Comparison of ENCODE assay signal across 1 cellular context in the genomic region with DNA sequence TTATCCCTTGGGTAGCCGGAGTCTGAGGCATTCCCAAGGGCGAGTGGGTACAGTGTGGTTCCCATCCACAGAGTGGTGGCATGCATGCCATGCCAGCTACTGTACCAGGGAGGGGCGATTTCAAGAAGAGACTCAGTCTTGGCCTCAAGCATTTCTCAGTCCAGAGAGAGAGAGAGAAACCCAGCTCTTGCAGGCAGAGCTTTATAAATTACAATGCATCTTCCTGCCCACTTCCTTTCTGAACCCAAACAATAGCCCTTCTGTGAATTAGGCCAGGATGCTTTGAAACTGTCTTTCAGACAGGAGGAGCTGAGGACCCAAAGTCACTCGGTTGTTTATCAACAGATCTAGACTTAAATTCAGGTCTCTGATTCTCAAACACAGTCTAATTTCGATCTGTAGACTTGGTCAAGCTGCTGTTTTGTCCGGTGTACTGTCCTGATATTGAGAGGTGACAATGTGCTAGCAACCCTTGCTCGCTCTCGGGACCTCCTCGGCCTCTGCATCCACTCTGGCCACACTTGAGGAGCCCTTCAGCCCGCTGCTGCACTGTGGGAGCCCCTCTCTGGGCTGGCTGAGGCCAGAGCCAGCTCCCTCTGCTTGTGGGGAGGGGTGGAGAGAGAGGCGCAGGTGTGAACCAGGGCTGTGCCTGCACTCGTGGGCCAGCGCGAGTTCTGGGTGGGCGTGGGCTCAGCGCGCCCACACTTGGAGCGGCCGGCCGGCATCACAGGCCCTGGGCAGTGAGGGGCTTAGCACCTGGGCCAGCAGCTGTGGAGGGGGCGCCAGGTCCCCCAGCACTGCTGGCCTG.
TF ChIP-seq lines count a peak whose summit lies in the region.

No MANE protein-coding gene starts in this region.

TF ChIP-seq in HEK293, 187 proteins besides CTCF, POLR2A, EP300 and RAD21 (continued from another document):
- TF ChIP-seq, protein P1, sequence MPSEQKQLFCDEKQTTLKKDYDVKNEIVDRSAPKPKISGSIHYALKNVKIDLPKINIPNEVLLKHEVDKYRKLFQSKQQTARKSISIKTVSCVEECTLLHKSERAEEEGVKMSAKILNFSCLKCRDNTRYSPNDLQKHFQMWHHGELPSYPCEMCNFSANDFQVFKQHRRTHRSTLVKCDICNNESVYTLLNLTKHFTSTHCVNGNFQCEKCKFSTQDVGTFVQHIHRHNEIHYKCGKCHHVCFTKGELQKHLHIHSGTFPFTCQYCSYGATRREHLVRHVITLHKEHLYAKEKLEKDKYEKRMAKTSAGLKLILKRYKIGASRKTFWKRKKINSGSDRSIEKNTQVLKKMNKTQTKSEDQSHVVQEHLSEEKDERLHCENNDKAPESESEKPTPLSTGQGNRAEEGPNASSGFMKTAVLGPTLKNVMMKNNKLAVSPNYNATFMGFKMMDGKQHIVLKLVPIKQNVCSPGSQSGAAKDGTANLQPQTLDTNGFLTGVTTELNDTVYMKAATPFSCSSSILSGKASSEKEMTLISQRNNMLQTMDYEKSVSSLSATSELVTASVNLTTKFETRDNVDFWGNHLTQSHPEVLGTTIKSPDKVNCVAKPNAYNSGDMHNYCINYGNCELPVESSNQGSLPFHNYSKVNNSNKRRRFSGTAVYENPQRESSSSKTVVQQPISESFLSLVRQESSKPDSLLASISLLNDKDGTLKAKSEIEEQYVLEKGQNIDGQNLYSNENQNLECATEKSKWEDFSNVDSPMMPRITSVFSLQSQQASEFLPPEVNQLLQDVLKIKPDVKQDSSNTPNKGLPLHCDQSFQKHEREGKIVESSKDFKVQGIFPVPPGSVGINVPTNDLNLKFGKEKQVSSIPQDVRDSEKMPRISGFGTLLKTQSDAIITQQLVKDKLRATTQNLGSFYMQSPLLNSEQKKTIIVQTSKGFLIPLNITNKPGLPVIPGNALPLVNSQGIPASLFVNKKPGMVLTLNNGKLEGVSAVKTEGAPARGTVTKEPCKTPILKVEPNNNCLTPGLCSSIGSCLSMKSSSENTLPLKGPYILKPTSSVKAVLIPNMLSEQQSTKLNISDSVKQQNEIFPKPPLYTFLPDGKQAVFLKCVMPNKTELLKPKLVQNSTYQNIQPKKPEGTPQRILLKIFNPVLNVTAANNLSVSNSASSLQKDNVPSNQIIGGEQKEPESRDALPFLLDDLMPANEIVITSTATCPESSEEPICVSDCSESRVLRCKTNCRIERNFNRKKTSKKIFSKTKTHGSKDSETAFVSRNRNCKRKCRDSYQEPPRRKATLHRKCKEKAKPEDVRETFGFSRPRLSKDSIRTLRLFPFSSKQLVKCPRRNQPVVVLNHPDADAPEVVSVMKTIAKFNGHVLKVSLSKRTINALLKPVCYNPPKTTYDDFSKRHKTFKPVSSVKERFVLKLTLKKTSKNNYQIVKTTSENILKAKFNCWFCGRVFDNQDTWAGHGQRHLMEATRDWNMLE (tag by site-specific recombination; conservative IDR thresholded peaks at IDR 0.05; ENCODE audit: low read depth): no peak
- TF ChIP-seq ZBTB21 (tag by site-specific recombination; IDR thresholded peaks at IDR 0.05) (no peak), ZNF174 (tag by site-specific recombination; IDR thresholded peaks at IDR 0.05) (no peak), ZNF624 (tag by site-specific recombination; IDR thresholded peaks at IDR 0.05) (no peak), RBAK (tag by site-specific recombination; IDR thresholded peaks at IDR 0.05) (no peak), ZNF610 (tag by site-specific recombination; IDR thresholded peaks at IDR 0.05; ENCODE audit: borderline replicate concordance) (peak; percentile 66; the same call in 1 of the 2 replicates), ZNF202 (tag by site-specific recombination; IDR thresholded peaks at IDR 0.05; ENCODE audit: borderline replicate concordance) (no peak), ZNF510 (tag by site-specific recombination; IDR thresholded peaks at IDR 0.05; ENCODE audit: insufficient replicate concordance) (no peak), ZNF221 (tag by site-specific recombination; IDR thresholded peaks at IDR 0.05; ENCODE audit: borderline replicate concordance) (no peak), ZNF266 (tag by site-specific recombination; IDR thresholded peaks at IDR 0.05; ENCODE audit: low read depth) (no peak), ZNF549 (tag by site-specific recombination; IDR thresholded peaks at IDR 0.05) (peak; percentile 46; the same call in 1 of the 2 replicates), ZSCAN23 (tag by site-specific recombination; IDR thresholded peaks at IDR 0.05) (no peak), ZNF529 (tag by site-specific recombination; IDR thresholded peaks at IDR 0.05; ENCODE audit: insufficient replicate concordance) (peak; percentile 67), ZNF747 (tag by site-specific recombination; IDR thresholded peaks at IDR 0.05) (no peak)
- TF ChIP-seq, protein P2, sequence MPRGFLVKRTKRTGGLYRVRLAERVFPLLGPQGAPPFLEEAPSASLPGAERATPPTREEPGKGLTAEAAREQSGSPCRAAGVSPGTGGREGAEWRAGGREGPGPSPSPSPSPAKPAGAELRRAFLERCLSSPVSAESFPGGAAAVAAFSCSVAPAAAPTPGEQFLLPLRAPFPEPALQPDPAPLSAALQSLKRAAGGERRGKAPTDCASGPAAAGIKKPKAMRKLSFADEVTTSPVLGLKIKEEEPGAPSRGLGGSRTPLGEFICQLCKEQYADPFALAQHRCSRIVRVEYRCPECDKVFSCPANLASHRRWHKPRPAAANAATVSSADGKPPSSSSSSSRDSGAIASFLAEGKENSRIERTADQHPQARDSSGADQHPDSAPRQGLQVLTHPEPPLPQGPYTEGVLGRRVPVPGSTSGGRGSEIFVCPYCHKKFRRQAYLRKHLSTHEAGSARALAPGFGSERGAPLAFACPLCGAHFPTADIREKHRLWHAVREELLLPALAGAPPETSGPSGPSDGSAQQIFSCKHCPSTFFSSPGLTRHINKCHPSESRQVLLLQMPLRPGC (tag by site-specific recombination; IDR thresholded peaks at IDR 0.05): no peak
- TF ChIP-seq, protein P3, sequence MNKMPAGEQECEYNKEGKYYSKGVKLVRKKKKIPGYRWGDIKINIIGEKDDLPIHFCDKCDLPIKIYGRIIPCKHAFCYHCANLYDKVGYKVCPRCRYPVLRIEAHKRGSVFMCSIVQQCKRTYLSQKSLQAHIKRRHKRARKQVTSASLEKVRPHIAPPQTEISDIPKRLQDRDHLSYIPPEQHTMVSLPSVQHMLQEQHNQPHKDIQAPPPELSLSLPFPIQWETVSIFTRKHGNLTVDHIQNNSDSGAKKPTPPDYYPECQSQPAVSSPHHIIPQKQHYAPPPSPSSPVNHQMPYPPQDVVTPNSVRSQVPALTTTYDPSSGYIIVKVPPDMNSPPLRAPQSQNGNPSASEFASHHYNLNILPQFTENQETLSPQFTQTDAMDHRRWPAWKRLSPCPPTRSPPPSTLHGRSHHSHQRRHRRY (tag by site-specific recombination; IDR thresholded peaks at IDR 0.05): no peak
- TF ChIP-seq, protein P4, sequence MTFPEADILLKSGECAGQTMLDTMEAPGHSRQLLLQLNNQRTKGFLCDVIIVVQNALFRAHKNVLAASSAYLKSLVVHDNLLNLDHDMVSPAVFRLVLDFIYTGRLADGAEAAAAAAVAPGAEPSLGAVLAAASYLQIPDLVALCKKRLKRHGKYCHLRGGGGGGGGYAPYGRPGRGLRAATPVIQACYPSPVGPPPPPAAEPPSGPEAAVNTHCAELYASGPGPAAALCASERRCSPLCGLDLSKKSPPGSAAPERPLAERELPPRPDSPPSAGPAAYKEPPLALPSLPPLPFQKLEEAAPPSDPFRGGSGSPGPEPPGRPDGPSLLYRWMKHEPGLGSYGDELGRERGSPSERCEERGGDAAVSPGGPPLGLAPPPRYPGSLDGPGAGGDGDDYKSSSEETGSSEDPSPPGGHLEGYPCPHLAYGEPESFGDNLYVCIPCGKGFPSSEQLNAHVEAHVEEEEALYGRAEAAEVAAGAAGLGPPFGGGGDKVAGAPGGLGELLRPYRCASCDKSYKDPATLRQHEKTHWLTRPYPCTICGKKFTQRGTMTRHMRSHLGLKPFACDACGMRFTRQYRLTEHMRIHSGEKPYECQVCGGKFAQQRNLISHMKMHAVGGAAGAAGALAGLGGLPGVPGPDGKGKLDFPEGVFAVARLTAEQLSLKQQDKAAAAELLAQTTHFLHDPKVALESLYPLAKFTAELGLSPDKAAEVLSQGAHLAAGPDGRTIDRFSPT (tag by site-specific recombination; IDR thresholded peaks at IDR 0.05): no peak
TF ChIP-seq in HEK293: peak in this region for 3.
